In the genomic region with DNA sequence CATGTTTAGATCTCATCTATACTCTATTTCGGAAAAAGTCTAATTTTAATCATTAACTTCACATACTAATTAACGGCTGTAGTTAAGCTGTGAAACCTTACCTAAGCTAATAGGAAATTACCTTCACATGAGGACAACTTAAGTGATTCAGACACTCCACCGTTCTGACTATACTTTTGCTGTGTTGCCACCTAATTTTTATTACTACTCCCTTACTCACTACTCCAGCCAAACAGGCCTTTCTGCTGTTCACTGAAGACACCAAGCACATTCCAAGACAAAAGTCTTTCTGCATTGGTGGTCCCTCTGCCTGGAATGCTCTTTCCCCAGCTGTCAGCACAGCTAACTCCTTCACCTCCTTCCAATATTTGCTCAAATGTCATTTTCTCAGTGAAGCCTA, we compare ENCODE assay signal across 2 cellular contexts.
TF ChIP-seq lines count a peak whose summit lies in the region.

No MANE protein-coding gene starts in this region.

TF ChIP-seq in HepG2, 621 proteins besides CTCF, POLR2A, EP300 and RAD21:
- TF ChIP-seq SOX6 (IDR thresholded peaks at IDR 0.05) (no peak), SOX6 (CRISPR knock-in tag; IDR thresholded peaks at IDR 0.05) (no peak), GPN1 (CRISPR knock-in tag; IDR thresholded peaks at IDR 0.05; ENCODE audit: borderline replicate concordance) (no peak), CHD4 (IDR thresholded peaks at IDR 0.05; ENCODE audit: borderline replicate concordance, low read length) (no peak), ZNF773 (CRISPR knock-in tag; IDR thresholded peaks at IDR 0.05; ENCODE audit: borderline replicate concordance) (no peak), NR3C1 (CRISPR knock-in tag; IDR thresholded peaks at IDR 0.05) (no peak), IRF2 (CRISPR knock-in tag; IDR thresholded peaks at IDR 0.05) (no peak), ZNF205 (CRISPR knock-in tag; IDR thresholded peaks at IDR 0.05) (no peak), ZKSCAN1 (IDR thresholded peaks at IDR 0.05; ENCODE audit: low read length) (no peak), ZNF496 (CRISPR knock-in tag; IDR thresholded peaks at IDR 0.05; ENCODE audit: insufficient replicate concordance) (no peak)

TF ChIP-seq in K562, 482 proteins besides CTCF, POLR2A, EP300 and RAD21:
- TF ChIP-seq OTX1 (CRISPR knock-in tag; IDR thresholded peaks at IDR 0.05) (no peak), PTTG1 (tag; IDR thresholded peaks at IDR 0.05; ENCODE audit: low read depth) (no peak), RAD51 (IDR thresholded peaks at IDR 0.05; ENCODE audit: borderline replicate concordance, low read depth) (no peak), HDAC6 (IDR thresholded peaks at IDR 0.05; ENCODE audit: low read depth, low read length) (no peak), ZNF354B (CRISPR knock-in tag; IDR thresholded peaks at IDR 0.05) (no peak), CAMTA2 (CRISPR knock-in tag; conservative IDR thresholded peaks at IDR 0.05) (no peak)
- TF ChIP-seq, protein P1, sequence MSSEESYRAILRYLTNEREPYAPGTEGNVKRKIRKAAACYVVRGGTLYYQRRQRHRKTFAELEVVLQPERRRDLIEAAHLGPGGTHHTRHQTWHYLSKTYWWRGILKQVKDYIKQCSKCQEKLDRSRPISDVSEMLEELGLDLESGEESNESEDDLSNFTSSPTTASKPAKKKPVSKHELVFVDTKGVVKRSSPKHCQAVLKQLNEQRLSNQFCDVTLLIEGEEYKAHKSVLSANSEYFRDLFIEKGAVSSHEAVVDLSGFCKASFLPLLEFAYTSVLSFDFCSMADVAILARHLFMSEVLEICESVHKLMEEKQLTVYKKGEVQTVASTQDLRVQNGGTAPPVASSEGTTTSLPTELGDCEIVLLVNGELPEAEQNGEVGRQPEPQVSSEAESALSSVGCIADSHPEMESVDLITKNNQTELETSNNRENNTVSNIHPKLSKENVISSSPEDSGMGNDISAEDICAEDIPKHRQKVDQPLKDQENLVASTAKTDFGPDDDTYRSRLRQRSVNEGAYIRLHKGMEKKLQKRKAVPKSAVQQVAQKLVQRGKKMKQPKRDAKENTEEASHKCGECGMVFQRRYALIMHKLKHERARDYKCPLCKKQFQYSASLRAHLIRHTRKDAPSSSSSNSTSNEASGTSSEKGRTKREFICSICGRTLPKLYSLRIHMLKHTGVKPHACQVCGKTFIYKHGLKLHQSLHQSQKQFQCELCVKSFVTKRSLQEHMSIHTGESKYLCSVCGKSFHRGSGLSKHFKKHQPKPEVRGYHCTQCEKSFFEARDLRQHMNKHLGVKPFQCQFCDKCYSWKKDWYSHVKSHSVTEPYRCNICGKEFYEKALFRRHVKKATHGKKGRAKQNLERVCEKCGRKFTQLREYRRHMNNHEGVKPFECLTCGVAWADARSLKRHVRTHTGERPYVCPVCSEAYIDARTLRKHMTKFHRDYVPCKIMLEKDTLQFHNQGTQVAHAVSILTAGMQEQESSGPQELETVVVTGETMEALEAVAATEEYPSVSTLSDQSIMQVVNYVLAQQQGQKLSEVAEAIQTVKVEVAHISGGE (CRISPR knock-in tag; IDR thresholded peaks at IDR 0.05) = no peak
